ENCODE assay signal across 8 cellular contexts in genomic region chr19:10717356-10718204, GRCh38. TPM values are rescaled to one million over a fixed set of nuclear protein-coding genes. Genes with fewer than 3 reads are reported as not detected.
DNase-seq lines count a peak whose midpoint lies in the region; ATAC-seq and TF ChIP-seq lines count a peak whose summit lies in the region.

Gene DNM2, plus strand, starts transcription at chr19:10718079. Its CDS starts 164 bp downstream, at chr19:10718243.

- H3K9me3 ChIP-seq in ascending aorta (no peaks in the 10 kb centered on the region), right cardiac atrium (ENCODE audit: control insufficient read depth, low read length) (no peaks in the 10 kb centered on the region), aorta (ENCODE audit: control insufficient read depth, low read length) (no peaks in the 10 kb centered on the region)

- TF ChIP-seq CTCF in ascending aorta (IDR thresholded peaks at IDR 0.05), result peak; percentile 80 to 90 (median 82)

- peak; percentile 86 for ATAC-seq in HG02938 (IDR thresholded peaks at IDR 0.05; ENCODE audit: unreplicated experiment)
- peak; percentile 94 to 96 for ATAC-seq in right cardiac atrium
- peak; percentile 97 for ATAC-seq in aorta (ENCODE audit: low FRiP score)

- peak; percentile 96 to 99 for DNase-seq in NCI-H187 (lab: John Stamatoyannopoulos, UW)
- peak; percentile 99 to 100 for DNase-seq in ascending aorta (ENCODE audit: low spot score in 2 of 2)
- DNase-seq in right cardiac atrium, result peak; percentile 98 to 99 (median 99)
- DNase-seq in putamen (ENCODE audit: low spot score), result peak; percentile 100
- DNase-seq in aorta, result peak; percentile 98 to 99

- H3K27me3 ChIP-seq in ascending aorta, result no peaks in the 10 kb centered on the region
- no peaks in the 10 kb centered on the region for H3K27me3 ChIP-seq in right cardiac atrium (ENCODE audit: control insufficient read depth, insufficient read depth)
- no peaks in the 10 kb centered on the region for H3K27me3 ChIP-seq in aorta (ENCODE audit: control insufficient read depth in 1 of 2, insufficient read depth in 2 of 2, low read length in 1 of 2)

- peaks cover 0 to 11% of the 10 kb centered on the region in 2 donors for H3K36me3 ChIP-seq in ascending aorta
- no peaks in the 10 kb centered on the region for H3K36me3 ChIP-seq in aorta (ENCODE audit: control insufficient read depth in 1 of 2, insufficient read depth in 2 of 2, low read length in 1 of 2)

- H3K4me1 ChIP-seq in ascending aorta (peaks cover 0 to 23% of the 10 kb centered on the region in 2 donors), right cardiac atrium (ENCODE audit: control insufficient read depth, insufficient read depth, low read length) (peaks cover 15% of the 10 kb centered on the region), aorta (ENCODE audit: control insufficient read depth in 1 of 2, insufficient read depth in 2 of 2, low read length in 2 of 2) (no peaks in the 10 kb centered on the region)

- intact Hi-C loops in T-helper 2 cell treated with Interferon-gamma antibody and Interleukin-4, amounts not matched to agents 100 ng/mL and 5 ng/mL, for 36 hours (cut with micrococcal nuclease), result loop anchor here (1.0 kb wide), 5 partner anchors 16 to 154 kb away; partner anchors contain the start of genes CARM1 and QTRT1
- intact Hi-C loops in ascending aorta (cut with DNase I), result loop anchor here (1.0 to 5.0 kb wide), 8 partner anchors 16 to 211 kb away; partner anchors contain the start of genes CARM1, ILF3, QTRT1 and TIMM29
- intact Hi-C loops in right cardiac atrium (cut with DNase I), result loop anchor here (5.0 to 10.0 kb wide), 3 partner anchors 50 to 150 kb away; no protein-coding TSS in a partner anchor
- intact Hi-C loops in aorta (cut with DNase I), result loop anchor here (2.0 to 5.0 kb wide), 3 partner anchors 49 to 145 kb away; no protein-coding TSS in a partner anchor

- under 1% methylated on average over 57 of the region's 57 CpGs for WGBS in right cardiac atrium
- WGBS in aorta, 2 donors, result 0% methylated on average over 42 to 57 of the region's 57 CpGs

- TF ChIP-seq POLR2A in GM15510 (IDR thresholded peaks at IDR 0.05; ENCODE audit: borderline replicate concordance, extremely low read depth, insufficient read length), result peak; percentile 91

- H3K27ac ChIP-seq in ascending aorta, result peak within 1 kb of the TSS; percentile 89 to 94
- peak within 1 kb of the TSS; percentile 95 for H3K27ac ChIP-seq in right cardiac atrium (ENCODE audit: low read length)
- H3K27ac ChIP-seq in aorta (ENCODE audit: low read depth in 1 of 2, low read length in 2 of 2), result peak within 1 kb of the TSS in 1 of 2 donors; percentile 56

- peak within 1 kb of the TSS; percentile 95 to 99 for H3K4me3 ChIP-seq in ascending aorta
- H3K4me3 ChIP-seq in right cardiac atrium (ENCODE audit: low read length), result peak within 1 kb of the TSS; percentile 96
- peak within 1 kb of the TSS; percentile 62 to 89 for H3K4me3 ChIP-seq in aorta (ENCODE audit: low read length in 2 of 2)

RNA-seq across cellular contexts. Expression of gene DNM2, which starts in this region (rescaled TPM):
- total RNA-seq in T-helper 2 cell treated with Interferon-gamma antibody and Interleukin-4, amounts not matched to agents 100 ng/mL and 5 ng/mL, for 36 hours, result 264 and 273 TPM in 2 replicates
- 113 TPM for total RNA-seq in ascending aorta
- 100 to 1,000 TPM; 176 to 202 (median 189) TPM for total RNA-seq in right cardiac atrium
- 129 TPM for polyA plus RNA-seq in right cardiac atrium
- 100 to 1,000 TPM; 118 to 160 TPM for total RNA-seq in aorta
- polyA plus RNA-seq in aorta, result 10 to 100 TPM; 51.7 to 89.7 TPM
